ENCODE assay signal across 23 cellular contexts in genomic region chr5:59081693-59082092, GRCh38.
"Had no signal": no experiment of that assay in that cellular context is flagged by ENCODE, and none has a peak within 500 bp of the region (broad histone marks: within the 10 kb centered on the region; RNA-seq: fewer than 3 reads in every experiment).

No MANE protein-coding gene starts in this region.

- H3K4me1 ChIP-seq: esophagus squamous epithelium, neural progenitor cell, parathyroid adenoma, testis, tibial artery had no signal

- DNase-seq: dermis blood vessel endothelial cell; effector memory CD4-positive, alpha-beta T cell; esophagus squamous epithelium; hypothalamus; kidney; midbrain; naive thymus-derived CD4-positive, alpha-beta T cell; sigmoid colon; stimulated activated CD4-positive, alpha-beta T cell treated with anti-CD3 and anti-CD28 coated beads, Interleukin-2, amount 100 ng/mL, for 24 hours; stimulated activated CD4-positive, alpha-beta T cell treated with anti-CD3 and anti-CD28 coated beads, Interleukin-4, amount 100 ng/mL, for 24 hours; stimulated activated naive CD4-positive, alpha-beta T cell treated with Interleukin-2 at 50 U/mL for 16 hours; stomach; testis; tibial artery had no signal

- H3K36me3 ChIP-seq: esophagus squamous epithelium, neural progenitor cell, right atrium auricular region, sigmoid colon, stomach, tibial artery had no signal

- H3K27me3 ChIP-seq: esophagus squamous epithelium, neural progenitor cell, right atrium auricular region, sigmoid colon, stomach, testis, tibial artery had no signal

- H2AFZ ChIP-seq: neural progenitor cell, parathyroid adenoma had no signal

- H3K9ac ChIP-seq: neural progenitor cell, parathyroid adenoma had no signal

- FAIRE-seq: endothelial cell of umbilical vein, frontal cortex had no signal

- H3K9me3 ChIP-seq: esophagus squamous epithelium, right atrium auricular region, sigmoid colon, stomach, testis, tibial artery had no signal

- ATAC-seq: left lobe of liver; naive thymus-derived CD4-positive, alpha-beta T cell; stimulated activated effector memory CD8-positive, alpha-beta T cell treated with anti-CD3 and anti-CD28 coated beads, Interleukin-12 subunit alpha, Interleukin-12 subunit beta, amount 100 ng/mL, for 72 hours had no signal

- H3K4me3 ChIP-seq: coronary artery, esophagus squamous epithelium, lung, neural progenitor cell, right atrium auricular region, sigmoid colon, stomach, testis, tibial artery had no signal

- H3K4me2 ChIP-seq: neural progenitor cell had no signal

- H3K27ac ChIP-seq: coronary artery, esophagus squamous epithelium, neural progenitor cell, parathyroid adenoma, right atrium auricular region, stomach, testis, tibial artery had no signal

- H3K79me2 ChIP-seq: parathyroid adenoma had no signal
